In the genomic region with DNA sequence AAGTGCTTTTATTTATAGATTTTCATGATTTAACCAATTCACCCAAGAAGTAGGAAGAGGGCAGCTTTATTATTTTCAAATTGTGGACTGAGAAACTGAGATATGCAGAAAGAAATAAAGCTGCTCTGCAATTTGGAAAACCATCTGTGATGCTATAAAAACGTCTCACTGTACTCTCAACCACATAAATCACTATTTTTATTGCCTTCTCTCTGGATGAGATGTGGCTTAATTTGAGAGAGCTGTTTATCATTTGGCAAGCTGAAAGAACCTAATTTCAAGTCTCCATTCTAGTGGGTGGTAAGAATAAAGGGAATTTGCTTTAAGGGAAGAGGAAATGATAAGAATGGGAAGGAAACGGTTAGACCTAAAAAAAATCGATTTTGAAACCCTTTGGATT, we compare ENCODE assay signal across 16 cellular contexts.
"Had no signal": no experiment of that assay in that cellular context is flagged by ENCODE, and none has a peak within 500 bp of the region (broad histone marks: within the 10 kb centered on the region; RNA-seq: fewer than 3 reads in every experiment).

No MANE protein-coding gene starts in this region.

- H3K4me1 Mint-ChIP-seq: activated T-helper 17 cell treated with anti-CD3 and anti-CD28 coated beads, Interleukin-2, amount 50 U/mL, for 72 hours; neural progenitor cell had no signal

- H3K27ac Mint-ChIP-seq: activated T-helper 17 cell treated with anti-CD3 and anti-CD28 coated beads, Interleukin-2, amount 50 U/mL, for 72 hours; mesothelial cell of epicardium; neural progenitor cell had no signal

- ATAC-seq: activated T-helper 17 cell treated with anti-CD3 and anti-CD28 coated beads, Interleukin-2, amount 50 U/mL, for 72 hours; gastroesophageal sphincter; heart right ventricle; sciatic nerve had no signal

- H3K4me3 Mint-ChIP-seq: activated T-helper 17 cell treated with anti-CD3 and anti-CD28 coated beads, Interleukin-2, amount 50 U/mL, for 72 hours; mesothelial cell of epicardium; neural progenitor cell had no signal

- H3K4me3 ChIP-seq: gastroesophageal sphincter, heart right ventricle, lung, neural progenitor cell, spleen, stomach had no signal

- H3K4me1 ChIP-seq: neural progenitor cell had no signal

- H3K27me3 ChIP-seq: gastroesophageal sphincter, heart right ventricle, neural progenitor cell, spleen, stomach had no signal

- DNase-seq: activated CD4-positive, alpha-beta T cell treated with anti-CD3 and anti-CD28 coated beads for 1 hour; activated CD4-positive, alpha-beta T cell treated with anti-CD3 and anti-CD28 coated beads, Interleukin-2, amount 50 U/mL, for 4 hours; activated naive CD4-positive, alpha-beta T cell treated with Interleukin-2 at 50 U/mL for 16 hours; cortex of kidney; effector CD8-positive, alpha-beta T cell; heart right ventricle; spleen; stomach had no signal

- H3K4me2 ChIP-seq: neural progenitor cell had no signal

- H3K27ac ChIP-seq: epithelial cell of prostate, gastroesophageal sphincter, neural progenitor cell, spleen, stomach, VCaP had no signal

- H3K36me3 ChIP-seq: gastroesophageal sphincter, neural progenitor cell had no signal

- H2AFZ ChIP-seq: neural progenitor cell had no signal

- H3K9ac ChIP-seq: neural progenitor cell had no signal
